Comparison of ENCODE assay signal across 1 cellular context in the genomic region with DNA sequence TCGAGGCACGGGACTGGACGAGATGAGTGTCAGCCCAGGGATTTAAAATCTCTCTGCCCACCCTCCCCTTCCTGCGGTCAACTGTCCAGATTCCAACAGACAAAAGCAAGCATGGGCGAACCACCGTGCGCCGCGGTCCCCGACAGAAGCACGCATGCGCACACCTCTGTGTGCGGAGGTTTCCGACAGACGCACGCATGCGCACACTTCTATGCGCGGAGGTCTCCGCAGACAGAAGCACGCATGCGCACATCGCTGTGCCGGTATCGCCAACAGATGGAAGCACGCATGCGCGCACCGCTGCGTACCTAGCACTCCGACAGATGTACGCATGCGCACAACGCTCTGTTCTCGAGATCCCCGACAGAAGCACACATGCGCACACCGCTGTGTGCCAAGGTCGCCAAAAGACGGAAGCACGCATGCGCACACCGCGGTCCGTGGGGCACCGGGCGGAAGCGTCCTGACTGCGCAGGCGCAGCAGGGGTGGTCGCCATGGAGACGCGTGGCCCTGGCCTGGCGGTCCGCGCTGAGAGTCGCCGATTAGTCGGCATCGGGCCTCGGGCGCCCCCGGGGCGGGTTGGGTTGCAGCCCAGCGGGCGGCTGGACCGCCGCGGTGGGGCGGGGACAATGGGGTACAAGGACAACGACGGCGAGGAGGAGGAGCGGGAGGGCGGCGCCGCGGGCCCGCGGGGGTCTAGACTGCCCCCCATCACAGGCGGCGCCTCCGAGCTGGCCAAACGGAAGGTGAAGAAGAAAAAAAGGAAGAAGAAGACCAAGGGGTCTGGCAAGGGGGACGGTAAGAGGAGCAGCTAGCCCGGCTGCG.
TF ChIP-seq lines count a peak whose summit lies in the region.

No MANE protein-coding gene starts in this region.

TF ChIP-seq in HepG2, 621 proteins besides CTCF, POLR2A, EP300 and RAD21 (continued from another document and continues in another):
- TF ChIP-seq AHDC1 (CRISPR knock-in tag; IDR thresholded peaks at IDR 0.05; ENCODE audit: borderline replicate concordance), result no peak
- no peak for TF ChIP-seq AKNA (CRISPR knock-in tag; IDR thresholded peaks at IDR 0.05; ENCODE audit: borderline replicate concordance)
- TF ChIP-seq SMARCC2 (IDR thresholded peaks at IDR 0.05), result no peak
- no peak for TF ChIP-seq TBL1XR1 (IDR thresholded peaks at IDR 0.05; ENCODE audit: borderline replicate concordance, low read length, partially characterized antibody)
- no peak for TF ChIP-seq ZNF331 (CRISPR knock-in tag; IDR thresholded peaks at IDR 0.05)
- no peak for TF ChIP-seq TEF (CRISPR knock-in tag; IDR thresholded peaks at IDR 0.05)
- TF ChIP-seq GABPB1 (CRISPR knock-in tag; IDR thresholded peaks at IDR 0.05), result peak; percentile 84
- TF ChIP-seq, protein P1, sequence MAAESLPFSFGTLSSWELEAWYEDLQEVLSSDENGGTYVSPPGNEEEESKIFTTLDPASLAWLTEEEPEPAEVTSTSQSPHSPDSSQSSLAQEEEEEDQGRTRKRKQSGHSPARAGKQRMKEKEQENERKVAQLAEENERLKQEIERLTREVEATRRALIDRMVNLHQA (CRISPR knock-in tag; IDR thresholded peaks at IDR 0.05), result no peak
- no peak for TF ChIP-seq KMT2A (CRISPR knock-in tag; IDR thresholded peaks at IDR 0.05)
- no peak for TF ChIP-seq SOX13 (IDR thresholded peaks at IDR 0.05)
- TF ChIP-seq SOX13 (CRISPR knock-in tag; conservative IDR thresholded peaks at IDR 0.05 in 1 of 2, IDR thresholded peaks at IDR 0.05 in 1 of 2), result no peak
- TF ChIP-seq RXRA (CRISPR knock-in tag; IDR thresholded peaks at IDR 0.05), result peak; percentile 28; the same call in 1 of the 2 replicates
- no peak for TF ChIP-seq ADNP (CRISPR knock-in tag; IDR thresholded peaks at IDR 0.05)
- no peak for TF ChIP-seq ZNF367 (CRISPR knock-in tag; IDR thresholded peaks at IDR 0.05; ENCODE audit: borderline replicate concordance)
- TF ChIP-seq SAP130 (CRISPR knock-in tag; IDR thresholded peaks at IDR 0.05; ENCODE audit: low read depth), result peak; percentile 99
- no peak for TF ChIP-seq EZH2 (conservative IDR thresholded peaks at IDR 0.05; ENCODE audit: low read depth, low read length)
- TF ChIP-seq FOXC1 (CRISPR knock-in tag; IDR thresholded peaks at IDR 0.05; ENCODE audit: borderline replicate concordance), result peak; percentile 79; the same call in 1 of the 2 replicates
- no peak for TF ChIP-seq SOX6 (IDR thresholded peaks at IDR 0.05)
- no peak for TF ChIP-seq SOX6 (CRISPR knock-in tag; IDR thresholded peaks at IDR 0.05)
- TF ChIP-seq ZNF263 (CRISPR knock-in tag; IDR thresholded peaks at IDR 0.05), result no peak; the same call in 1 of the 2 replicates
- no peak for TF ChIP-seq ZNF121 (CRISPR knock-in tag; IDR thresholded peaks at IDR 0.05)
- TF ChIP-seq CC2D1A (CRISPR knock-in tag; IDR thresholded peaks at IDR 0.05), result no peak
- TF ChIP-seq FOXO1 (CRISPR knock-in tag; IDR thresholded peaks at IDR 0.05), result peak; percentile 8; the same call in 1 of the 2 replicates
- TF ChIP-seq ZNF326 (CRISPR knock-in tag; IDR thresholded peaks at IDR 0.05; ENCODE audit: borderline replicate concordance), result no peak
- TF ChIP-seq, protein P2, sequence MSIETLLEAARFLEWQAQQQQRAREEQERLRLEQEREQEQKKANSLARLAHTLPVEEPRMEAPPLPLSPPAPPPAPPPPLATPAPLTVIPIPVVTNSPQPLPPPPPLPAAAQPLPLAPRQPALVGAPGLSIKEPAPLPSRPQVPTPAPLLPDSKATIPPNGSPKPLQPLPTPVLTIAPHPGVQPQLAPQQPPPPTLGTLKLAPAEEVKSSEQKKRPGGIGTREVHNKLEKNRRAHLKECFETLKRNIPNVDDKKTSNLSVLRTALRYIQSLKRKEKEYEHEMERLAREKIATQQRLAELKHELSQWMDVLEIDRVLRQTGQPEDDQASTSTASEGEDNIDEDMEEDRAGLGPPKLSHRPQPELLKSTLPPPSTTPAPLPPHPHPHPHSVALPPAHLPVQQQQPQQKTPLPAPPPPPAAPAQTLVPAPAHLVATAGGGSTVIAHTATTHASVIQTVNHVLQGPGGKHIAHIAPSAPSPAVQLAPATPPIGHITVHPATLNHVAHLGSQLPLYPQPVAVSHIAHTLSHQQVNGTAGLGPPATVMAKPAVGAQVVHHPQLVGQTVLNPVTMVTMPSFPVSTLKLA (IDR thresholded peaks at IDR 0.05), result peak; percentile 82
- TF ChIP-seq, protein P3, sequence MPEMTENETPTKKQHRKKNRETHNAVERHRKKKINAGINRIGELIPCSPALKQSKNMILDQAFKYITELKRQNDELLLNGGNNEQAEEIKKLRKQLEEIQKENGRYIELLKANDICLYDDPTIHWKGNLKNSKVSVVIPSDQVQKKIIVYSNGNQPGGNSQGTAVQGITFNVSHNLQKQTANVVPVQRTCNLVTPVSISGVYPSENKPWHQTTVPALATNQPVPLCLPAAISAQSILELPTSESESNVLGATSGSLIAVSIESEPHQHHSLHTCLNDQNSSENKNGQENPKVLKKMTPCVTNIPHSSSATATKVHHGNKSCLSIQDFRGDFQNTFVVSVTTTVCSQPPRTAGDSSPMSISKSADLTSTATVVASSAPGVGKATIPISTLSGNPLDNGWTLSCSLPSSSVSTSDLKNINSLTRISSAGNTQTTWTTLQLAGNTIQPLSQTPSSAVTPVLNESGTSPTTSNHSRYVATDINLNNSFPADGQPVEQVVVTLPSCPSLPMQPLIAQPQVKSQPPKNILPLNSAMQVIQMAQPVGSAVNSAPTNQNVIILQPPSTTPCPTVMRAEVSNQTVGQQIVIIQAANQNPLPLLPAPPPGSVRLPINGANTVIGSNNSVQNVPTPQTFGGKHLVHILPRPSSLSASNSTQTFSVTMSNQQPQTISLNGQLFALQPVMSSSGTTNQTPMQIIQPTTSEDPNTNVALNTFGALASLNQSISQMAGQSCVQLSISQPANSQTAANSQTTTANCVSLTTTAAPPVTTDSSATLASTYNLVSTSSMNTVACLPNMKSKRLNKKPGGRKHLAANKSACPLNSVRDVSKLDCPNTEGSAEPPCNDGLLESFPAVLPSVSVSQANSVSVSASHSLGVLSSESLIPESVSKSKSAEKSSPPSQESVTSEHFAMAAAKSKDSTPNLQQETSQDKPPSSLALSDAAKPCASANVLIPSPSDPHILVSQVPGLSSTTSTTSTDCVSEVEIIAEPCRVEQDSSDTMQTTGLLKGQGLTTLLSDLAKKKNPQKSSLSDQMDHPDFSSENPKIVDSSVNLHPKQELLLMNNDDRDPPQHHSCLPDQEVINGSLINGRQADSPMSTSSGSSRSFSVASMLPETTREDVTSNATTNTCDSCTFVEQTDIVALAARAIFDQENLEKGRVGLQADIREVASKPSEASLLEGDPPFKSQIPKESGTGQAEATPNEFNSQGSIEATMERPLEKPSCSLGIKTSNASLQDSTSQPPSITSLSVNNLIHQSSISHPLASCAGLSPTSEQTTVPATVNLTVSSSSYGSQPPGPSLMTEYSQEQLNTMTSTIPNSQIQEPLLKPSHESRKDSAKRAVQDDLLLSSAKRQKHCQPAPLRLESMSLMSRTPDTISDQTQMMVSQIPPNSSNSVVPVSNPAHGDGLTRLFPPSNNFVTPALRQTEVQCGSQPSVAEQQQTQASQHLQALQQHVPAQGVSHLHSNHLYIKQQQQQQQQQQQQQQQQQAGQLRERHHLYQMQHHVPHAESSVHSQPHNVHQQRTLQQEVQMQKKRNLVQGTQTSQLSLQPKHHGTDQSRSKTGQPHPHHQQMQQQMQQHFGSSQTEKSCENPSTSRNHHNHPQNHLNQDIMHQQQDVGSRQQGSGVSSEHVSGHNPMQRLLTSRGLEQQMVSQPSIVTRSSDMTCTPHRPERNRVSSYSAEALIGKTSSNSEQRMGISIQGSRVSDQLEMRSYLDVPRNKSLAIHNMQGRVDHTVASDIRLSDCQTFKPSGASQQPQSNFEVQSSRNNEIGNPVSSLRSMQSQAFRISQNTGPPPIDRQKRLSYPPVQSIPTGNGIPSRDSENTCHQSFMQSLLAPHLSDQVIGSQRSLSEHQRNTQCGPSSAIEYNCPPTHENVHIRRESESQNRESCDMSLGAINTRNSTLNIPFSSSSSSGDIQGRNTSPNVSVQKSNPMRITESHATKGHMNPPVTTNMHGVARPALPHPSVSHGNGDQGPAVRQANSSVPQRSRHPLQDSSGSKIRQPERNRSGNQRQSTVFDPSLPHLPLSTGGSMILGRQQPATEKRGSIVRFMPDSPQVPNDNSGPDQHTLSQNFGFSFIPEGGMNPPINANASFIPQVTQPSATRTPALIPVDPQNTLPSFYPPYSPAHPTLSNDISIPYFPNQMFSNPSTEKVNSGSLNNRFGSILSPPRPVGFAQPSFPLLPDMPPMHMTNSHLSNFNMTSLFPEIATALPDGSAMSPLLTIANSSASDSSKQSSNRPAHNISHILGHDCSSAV (CRISPR knock-in tag; IDR thresholded peaks at IDR 0.05; ENCODE audit: borderline replicate concordance), result no peak
